7 cellular contexts compared by ENCODE assay signal in the genomic region with DNA sequence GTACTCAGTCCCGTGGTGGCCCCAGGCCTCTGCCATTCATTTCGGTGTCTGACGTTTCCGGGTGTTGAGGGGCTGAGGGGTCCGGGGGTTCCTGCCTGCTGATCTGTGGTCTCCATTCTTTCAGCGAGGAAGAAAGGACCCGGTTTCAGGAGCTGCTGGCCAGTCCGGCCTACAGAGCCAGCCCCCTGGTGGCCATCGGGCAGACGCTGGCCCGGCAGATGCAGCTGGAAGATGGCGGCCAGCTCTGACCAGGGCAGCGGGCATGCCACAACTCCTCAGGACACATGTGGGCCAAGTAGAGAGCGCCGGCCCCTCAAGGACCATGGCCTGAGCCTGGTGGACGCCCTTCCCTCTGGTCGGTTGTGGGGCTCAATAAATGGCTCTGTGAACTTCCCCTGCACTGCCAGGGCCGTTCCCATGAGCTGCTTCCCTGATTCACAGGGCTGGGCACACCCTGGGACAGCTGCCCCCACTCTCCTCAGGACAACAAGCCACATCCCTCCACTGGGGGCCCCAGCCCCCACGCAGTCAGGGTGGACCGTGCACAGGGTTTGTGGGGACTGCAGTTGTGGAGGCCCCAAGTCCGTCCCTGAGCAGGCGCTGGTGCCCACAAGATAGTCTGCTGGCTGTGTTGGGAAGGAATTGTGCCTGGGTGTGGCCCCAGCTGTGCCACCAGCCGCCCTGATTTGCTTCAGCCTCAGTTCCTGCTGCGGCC. TPM values are rescaled to one million over a fixed set of nuclear protein-coding genes. Genes with fewer than 3 reads are reported as not detected.
DNase-seq lines count a peak whose midpoint lies in the region; ATAC-seq, FAIRE-seq and TF ChIP-seq lines count a peak whose summit lies in the region.
"Not testable (repeated sequence)": the region's sequence is repeated elsewhere in the genome, so short reads cannot be mapped to it uniquely, and the experiment has no call there.

No MANE protein-coding gene starts in this region.

- H2AK5ac ChIP-seq in H1 (ENCODE audit: low read depth, low read length), result not testable (repeated sequence)

- TF ChIP-seq RAD21 in H1 (IDR thresholded peaks at IDR 0.05 in 1 of 2, conservative IDR thresholded peaks at IDR 0.05 in 1 of 2; ENCODE audit: low read depth in 2 of 2, low read length in 2 of 2), result not testable (repeated sequence)

- CTCF ChIA-PET in H1 (lab: Charles Lee; ENCODE audit: partially characterized antibody), result interaction anchor here (0.8 to 4.1 kb wide), 14 partner anchors 8 to 161 kb away, joined by 3 to 16 read pairs (median 6); no protein-coding TSS in a partner anchor

- in situ Hi-C loops in astrocyte of the cerebellum (cut with HindIII; ENCODE audit: low sequenced_read_pairs), result not testable (repeated sequence)

- TF ChIP-seq EP300 in H1 (IDR thresholded peaks at IDR 0.05; ENCODE audit: borderline replicate concordance in 1 of 2, low read depth in 2 of 2, low read length in 2 of 2), result not testable (repeated sequence)

- not testable (repeated sequence) for H3K9ac ChIP-seq in BLaER1 treated with 17β-estradiol and CSF1 and Interleukin-3, amounts not matched to agents 10 nM and 100 nM; H1 (replicated peaks in 1 of 4; ENCODE audit: extremely low read depth in 1 of 4, low read depth in 3 of 4, low read length in 3 of 4)
- peak overlapping the region; percentile 31 for H3K9ac ChIP-seq in skeletal muscle satellite cell (ENCODE audit: low read depth, low read length)

- H3K23me2 ChIP-seq in H1 (ENCODE audit: low read depth, low read length), result not testable (repeated sequence)

- H3K27me3 Mint-ChIP-seq in nephron progenitor cell (ENCODE audit: low read depth, poor library complexity), result not testable (repeated sequence)

- H3K4me1 Mint-ChIP-seq in nephron progenitor cell, result peaks cover 32% of the 10 kb centered on the region

- WGBS in H1 (ENCODE audit: extremely low coverage in 1 of 2, insufficient coverage in 1 of 2, insufficient read length in 1 of 2, insufficient replicate concordance in 2 of 2, low coverage in 1 of 2, low lambda C conversion rate in 2 of 2, missing lambda C conversion rate in 1 of 2), 2 experiments, result 87% methylated on average over 20 of the region's 24 CpGs; no CpG with 5 or more reads in 1 of the 2 experiments

- not testable (repeated sequence) for H3K14ac ChIP-seq in H1 (ENCODE audit: insufficient read length)

- intact Hi-C loops in Right ventricle myocardium inferior (cut with DNase I), result not testable (repeated sequence)

- H3K27ac Mint-ChIP-seq in nephron progenitor cell, result not testable (repeated sequence)

- H4K5ac ChIP-seq in H1 (ENCODE audit: insufficient read length, low read depth, low read length), result not testable (repeated sequence)

- H2BK120ac ChIP-seq in H1 (replicated peaks; ENCODE audit: low read depth, low read length), result not testable (repeated sequence)

- TF ChIP-seq CTCF in LNCAP (IDR thresholded peaks at IDR 0.05) (peak; percentile 19; the same call in 1 of the 2 replicates), astrocyte of the cerebellum (IDR thresholded peaks at IDR 0.05; ENCODE audit: low read depth, low read length, missing control alignments) (peak; percentile 39), H1 (IDR thresholded peaks at IDR 0.05; ENCODE audit: control extremely low read depth in 1 of 3, insufficient read depth in 1 of 3, low read depth in 1 of 3, low read length in 3 of 3) (peak in 1 of 3 experiments; percentile 9; a peak in 1 of 4 replicates), nephron progenitor cell (IDR thresholded peaks at IDR 0.05) (peak; percentile 19)

- not testable (repeated sequence) for H2BK20ac ChIP-seq in H1 (ENCODE audit: low read length)

- H3K9me3 Mint-ChIP-seq in nephron progenitor cell, result not testable (repeated sequence)

- not testable (repeated sequence) for FAIRE-seq in H1 (lab: Jason Lieb, UNC)

- not testable (repeated sequence) for H2AFZ ChIP-seq in H1 (ENCODE audit: low read length)

- H3K18ac ChIP-seq in H1 (ENCODE audit: extremely low read depth, low read length), result not testable (repeated sequence)

- H3K4me3 Mint-ChIP-seq in nephron progenitor cell, result not testable (repeated sequence)

- H3K36me3 ChIP-seq in BLaER1 treated with 17β-estradiol and CSF1 and Interleukin-3, amounts not matched to agents 10 nM and 100 nM, result peaks cover 27 to 63% (median 42%) of the 10 kb centered on the region in 11 experiments
- H3K36me3 ChIP-seq in H1 (ENCODE audit: control insufficient read depth in 2 of 4, insufficient read depth in 4 of 4, low read length in 3 of 4), result not testable (repeated sequence)
- peaks cover 34% of the 10 kb centered on the region for H3K36me3 ChIP-seq in skeletal muscle satellite cell (ENCODE audit: insufficient read depth, low read length)

- H3K23ac ChIP-seq in H1 (ENCODE audit: insufficient read length), result not testable (repeated sequence)

- not testable (repeated sequence) for H2BK15ac ChIP-seq in H1 (ENCODE audit: low read length)

- peaks cover 41 to 87% (median 67%) of the 10 kb centered on the region in 11 experiments for H4K20me1 ChIP-seq in BLaER1 treated with 17β-estradiol and CSF1 and Interleukin-3, amounts not matched to agents 10 nM and 100 nM
- not testable (repeated sequence) for H4K20me1 ChIP-seq in H1 (replicated peaks in 1 of 2; ENCODE audit: control insufficient read depth in 1 of 2, insufficient read depth in 2 of 2, low read length in 2 of 2)

- H2BK5ac ChIP-seq in H1 (ENCODE audit: low read depth, low read length), result not testable (repeated sequence)

- not testable (repeated sequence) for H3K36me3 Mint-ChIP-seq in nephron progenitor cell (ENCODE audit: low read depth)

- not testable (repeated sequence) for H3K79me1 ChIP-seq in H1 (ENCODE audit: low read depth, low read length)

- not testable (repeated sequence) for H3K79me2 ChIP-seq in H1 (ENCODE audit: control insufficient read depth in 1 of 2, insufficient read depth in 2 of 2, low read length in 2 of 2)

- H3K56ac ChIP-seq in H1 (replicated peaks; ENCODE audit: insufficient read length, low read depth, low read length), result not testable (repeated sequence)

- H3K4me2 ChIP-seq in BLaER1 treated with 17β-estradiol and CSF1 and Interleukin-3, amounts not matched to agents 10 nM and 100 nM, result peak overlapping the region; percentile 22 to 50 (median 32); a peak in 18 of 22 replicates
- H3K4me2 ChIP-seq in H1 (ENCODE audit: insufficient read depth in 1 of 2, low read depth in 2 of 2, low read length in 2 of 2); skeletal muscle satellite cell (ENCODE audit: low read length): not testable (repeated sequence)

- POLR2A ChIA-PET in H1 (lab: Charles Lee; ENCODE audit: partially characterized antibody), result interaction anchor here (1.4 to 2.0 kb wide), 2 partner anchors 18 to 20 kb away, joined by 3 to 8 read pairs; no protein-coding TSS in a partner anchor

- not testable (repeated sequence) for H3K4me3 ChIP-seq in BLaER1 treated with 17β-estradiol and CSF1 and Interleukin-3, amounts not matched to agents 10 nM and 100 nM; astrocyte of the cerebellum (ENCODE audit: low read depth, low read length); H1 (ENCODE audit: extremely low read depth in 1 of 4, insufficient read depth in 2 of 4, low read depth in 3 of 4, low read length in 4 of 4); skeletal muscle satellite cell (ENCODE audit: low read length)

- ATAC-seq in Right ventricle myocardium inferior, result not testable (repeated sequence)

- H3K4me1 ChIP-seq in BLaER1 treated with 17β-estradiol and CSF1 and Interleukin-3, amounts not matched to agents 10 nM and 100 nM, result peaks cover 24 to 83% (median 64%) of the 10 kb centered on the region in 10 experiments
- H3K4me1 ChIP-seq in H1 (replicated peaks in 1 of 4; ENCODE audit: control insufficient read depth in 3 of 4, insufficient read depth in 4 of 4, low read length in 3 of 4), result not testable (repeated sequence)
- H3K4me1 ChIP-seq in skeletal muscle satellite cell (ENCODE audit: control insufficient read depth, insufficient read depth, low read length), result peaks cover 18% of the 10 kb centered on the region

- peaks cover 0 to 34% (median 0%) of the 10 kb centered on the region in 11 experiments; a peak in 5 of 22 replicates for H3K27me3 ChIP-seq in BLaER1 treated with 17β-estradiol and CSF1 and Interleukin-3, amounts not matched to agents 10 nM and 100 nM
- H3K27me3 ChIP-seq in H1 (replicated peaks in 1 of 4; ENCODE audit: control insufficient read depth in 3 of 4, extremely low read depth in 1 of 4, insufficient read depth in 3 of 4, low read length in 3 of 4); skeletal muscle satellite cell (ENCODE audit: control insufficient read depth, insufficient read depth, low read length): not testable (repeated sequence)

- not testable (repeated sequence) for H2BK12ac ChIP-seq in H1 (ENCODE audit: low read depth, low read length)

- not testable (repeated sequence) for H3K4ac ChIP-seq in H1 (replicated peaks; ENCODE audit: insufficient read length, low read depth, low read length)

- not testable (repeated sequence) for DNase-seq in astrocyte of the cerebellum (ENCODE audit: low read depth); H1 (ENCODE audit: low read depth in 1 of 2, low spot score in 2 of 2); nephron progenitor cell
- peak; percentile 35 for DNase-seq in Right ventricle myocardium inferior (ENCODE audit: missing footprints)

- H4K8ac ChIP-seq in H1 (ENCODE audit: extremely low read depth, insufficient read depth, low read length), result peak overlapping the region; percentile 14; the same call in 1 of the 2 replicates

- TF ChIP-seq POLR2A in H1 (IDR thresholded peaks at IDR 0.05; ENCODE audit: control extremely low read depth in 1 of 2, low read depth in 2 of 2, low read length in 2 of 2), result not testable (repeated sequence)

- H3K9me3 ChIP-seq in BLaER1 treated with 17β-estradiol and CSF1 and Interleukin-3, amounts not matched to agents 10 nM and 100 nM (replicated peaks in 1 of 11); H1 (ENCODE audit: insufficient read depth in 2 of 2, low read depth in 1 of 2, low read length in 1 of 2); skeletal muscle satellite cell (replicated peaks; ENCODE audit: low read length): not testable (repeated sequence)

- not testable (repeated sequence) for H3K27ac ChIP-seq in BLaER1 treated with 17β-estradiol and CSF1 and Interleukin-3, amounts not matched to agents 10 nM and 100 nM; H1 (ENCODE audit: low read depth, low read length)

- not testable (repeated sequence) for H4K91ac ChIP-seq in H1 (replicated peaks; ENCODE audit: insufficient read length, low read length)

RNA-seq across cellular contexts. Expression of a gene that starts 36.9 kb away (rescaled TPM):
- total RNA-seq in H1 (2021; fragmentation: NEBNext Ultra II Directional; extraction: Animal tissue kit (Norgen Biotek cat#: 25700)), result 57.3 and 64.1 TPM in 2 replicates
- polyA plus RNA-seq in H1 (2011; rRNA removed), result 17.7 and 34.6 TPM in 2 replicates
- polyA plus RNA-seq in H1 (2011; cell fraction: cytosol; rRNA removed), result 43.7 TPM
- 28.5 TPM for polyA plus RNA-seq in H1 (2011; cell fraction: nucleus; rRNA removed)
- polyA plus RNA-seq in H1 (2012, experiment 1 of 2), result 20.8 to 42.4 TPM (median 39.1 TPM) in 4 replicates
- 28.1 TPM for polyA plus RNA-seq in H1 (2012, experiment 2 of 2)
- 28.3 TPM for polyA plus RNA-seq in H1 (2013, experiment 1 of 2)
- 30.5 TPM for polyA plus RNA-seq in H1 (2013, experiment 2 of 2)
- polyA minus RNA-seq in H1 (2011; rRNA and poly(A)+ RNA removed), result 5.9 and 6.3 TPM in 2 replicates
- polyA minus RNA-seq in H1 (2011; cell fraction: cytosol; rRNA and poly(A)+ RNA removed), result 28.0 TPM
- polyA minus RNA-seq in H1 (2011; cell fraction: nucleus; rRNA and poly(A)+ RNA removed), result 8.6 TPM
- 66.5 TPM for total RNA-seq in Right ventricle myocardium inferior
- total RNA-seq in skeletal muscle satellite cell (2012; rRNA removed), result 18.1 and 25.6 TPM in 2 replicates

RNA-seq across cellular contexts. Expression of a gene that starts 56.0 kb away (rescaled TPM):
- 0.24 and 0.36 TPM in 2 replicates for total RNA-seq in H1 (2021; fragmentation: NEBNext Ultra II Directional; extraction: Animal tissue kit (Norgen Biotek cat#: 25700))
- 0.63 and 0.89 TPM in 2 replicates for polyA plus RNA-seq in H1 (2011; rRNA removed)
- polyA plus RNA-seq in H1 (2011; cell fraction: cytosol; rRNA removed), result 0.76 TPM
- 1.6 TPM for polyA plus RNA-seq in H1 (2011; cell fraction: nucleus; rRNA removed)
- 0.40 to 0.58 TPM (median 0.48 TPM) in 4 replicates for polyA plus RNA-seq in H1 (2012, experiment 1 of 2)
- 0.49 TPM for polyA plus RNA-seq in H1 (2012, experiment 2 of 2)
- polyA plus RNA-seq in H1 (2013, experiment 1 of 2), result 0.26 TPM
- polyA plus RNA-seq in H1 (2013, experiment 2 of 2), result 0.52 TPM
- 0.25 and 0.27 TPM in 2 replicates for polyA minus RNA-seq in H1 (2011; rRNA and poly(A)+ RNA removed)
- polyA minus RNA-seq in H1 (2011; cell fraction: cytosol; rRNA and poly(A)+ RNA removed), result not detected
- polyA minus RNA-seq in H1 (2011; cell fraction: nucleus; rRNA and poly(A)+ RNA removed), result 0.70 TPM
- 36.7 TPM for total RNA-seq in Right ventricle myocardium inferior
- 1.7 TPM in 1 of 2 replicates, not detected in the other for total RNA-seq in skeletal muscle satellite cell (2012; rRNA removed)

Comparison
In these comparisons a context has a peak if more than half of its experiments do, and no peak if none do; other contexts are left out.
1. RNA of a gene that starts 56.0 kb away (total RNA-seq): 36.7 TPM in Right ventricle myocardium inferior (single experiment); 0.24 to 0.36 TPM in H1; every median in the first group is over 10 times any median in the second.